13 cellular contexts compared by ENCODE assay signal in genomic region chr2:11701831-11702301, GRCh38. TPM values are rescaled to one million over a fixed set of nuclear protein-coding genes. Genes with fewer than 3 reads are reported as not detected.
DNase-seq lines count a peak whose midpoint lies in the region; ATAC-seq and TF ChIP-seq lines count a peak whose summit lies in the region.
"Had no signal": no experiment of that assay in that cellular context is flagged by ENCODE, and none has a peak within 500 bp of the region (broad histone marks: within the 10 kb centered on the region; RNA-seq: fewer than 3 reads in every experiment).

No MANE protein-coding gene starts in this region.

- DNase-seq in NCI-H1694 treated with DMSO at 0.1 percent for 48 hours (lab: John Stamatoyannopoulos, UW) (peak; percentile 42), NCI-H1694 (lab: John Stamatoyannopoulos, UW) (no peak), PC-9 (peak in 1 of 2 experiments; percentile 8), right cardiac atrium (peak in 2 of 3 donors; percentile 37 to 69), AML-193 (lab: John Stamatoyannopoulos, UW) (no peak), posterior vena cava (ENCODE audit: low spot score) (no peak), GOT3 (lab: John Stamatoyannopoulos, UW) (no peak)
- DNase-seq in stimulated activated naive CD8-positive, alpha-beta T cell treated with anti-CD3 and anti-CD28 coated beads, Interleukin-15, amount 100 ng/mL, for 72 hours, result no peak
- DNase-seq: 8988T, hypothalamus, midbrain, right lobe of liver, SK-N-SH had no signal

- H3K27ac ChIP-seq in PC-9 (no peak overlapping the region), right cardiac atrium (ENCODE audit: low read length) (no peak overlapping the region)
- H3K27ac ChIP-seq: right lobe of liver had no signal

- no peaks in the 10 kb centered on the region for H4K20me1 ChIP-seq in PC-9 (ENCODE audit: insufficient read depth)

- POLR2A ChIA-PET in PC-9 (lab: Charles Lee; ENCODE audit: unreplicated experiment), result no interaction called here

- peaks cover 12% of the 10 kb centered on the region for H3K4me1 Mint-ChIP-seq in stimulated activated naive CD8-positive, alpha-beta T cell treated with anti-CD3 and anti-CD28 coated beads, Interleukin-15, amount 100 ng/mL, for 72 hours

- H2AFZ ChIP-seq in PC-9, result no peak overlapping the region

- H3K9me2 ChIP-seq in PC-9 (ENCODE audit: insufficient read depth), result no peaks in the 10 kb centered on the region
- H3K9me2 ChIP-seq: SK-N-SH had no signal

- 0 out of 2 replicates have a peak overlapping the region, but pooled peaks have one; percentile 3 for H3K4me2 ChIP-seq in PC-9
- H3K4me2 ChIP-seq: SK-N-SH had no signal

- BruUV-seq in PC-9 (replicated peaks; lab: Mats Ljungman, UMichigan), result no TSS peak

- ATAC-seq in right cardiac atrium, result no peak
- peak; percentile 16 for ATAC-seq in stimulated activated naive CD8-positive, alpha-beta T cell treated with anti-CD3 and anti-CD28 coated beads, Interleukin-15, amount 100 ng/mL, for 72 hours

- H3K27me3 Mint-ChIP-seq in stimulated activated naive CD8-positive, alpha-beta T cell treated with anti-CD3 and anti-CD28 coated beads, Interleukin-15, amount 100 ng/mL, for 72 hours, result peaks cover 6% of the 10 kb centered on the region

- 60% methylated on average over 12 of the region's 12 CpGs for WGBS in right cardiac atrium

- CTCF ChIA-PET in PC-9 (lab: Charles Lee), result no interaction called here

- no peaks in the 10 kb centered on the region for H3K36me3 ChIP-seq in PC-9 (ENCODE audit: low read depth)
- H3K36me3 ChIP-seq: right lobe of liver had no signal

- H3K27ac Mint-ChIP-seq in stimulated activated naive CD8-positive, alpha-beta T cell treated with anti-CD3 and anti-CD28 coated beads, Interleukin-15, amount 100 ng/mL, for 72 hours, result no peak overlapping the region

- TF ChIP-seq CTCF in PC-9 (conservative IDR thresholded peaks at IDR 0.05), result no peak

- intact Hi-C loops in PC-9 (cut with micrococcal nuclease; ENCODE audit: unreplicated experiment) (no loop called here), right cardiac atrium (cut with DNase I) (no loop called here), posterior vena cava (cut with DNase I) (no loop called here)

- peaks cover 35% of the 10 kb centered on the region for H3F3A ChIP-seq in PC-9 (ENCODE audit: insufficient read depth, low read depth)

- H3K4me1 ChIP-seq in PC-9 (replicated peaks; ENCODE audit: insufficient read depth) (peaks cover 79% of the 10 kb centered on the region), right cardiac atrium (ENCODE audit: control insufficient read depth, insufficient read depth, low read length) (peaks cover 8% of the 10 kb centered on the region)

- H3K4me3 Mint-ChIP-seq in stimulated activated naive CD8-positive, alpha-beta T cell treated with anti-CD3 and anti-CD28 coated beads, Interleukin-15, amount 100 ng/mL, for 72 hours, result no peak overlapping the region

- H3K27me3 ChIP-seq in PC-9 (ENCODE audit: insufficient read depth, low read depth), result no peaks in the 10 kb centered on the region
- no peaks in the 10 kb centered on the region for H3K27me3 ChIP-seq in right cardiac atrium (ENCODE audit: control insufficient read depth, insufficient read depth)
- H3K27me3 ChIP-seq: right lobe of liver had no signal

- no peaks in the 10 kb centered on the region for H3K9me3 Mint-ChIP-seq in stimulated activated naive CD8-positive, alpha-beta T cell treated with anti-CD3 and anti-CD28 coated beads, Interleukin-15, amount 100 ng/mL, for 72 hours

- no peaks in the 10 kb centered on the region for H3K79me2 ChIP-seq in PC-9 (ENCODE audit: low read depth)

- H3K9me3 ChIP-seq in PC-9 (ENCODE audit: insufficient read depth, low read depth) (no peaks in the 10 kb centered on the region; the same call in 1 of the 2 replicates), right cardiac atrium (ENCODE audit: control insufficient read depth, low read length) (no peaks in the 10 kb centered on the region)
- H3K9me3 ChIP-seq: right lobe of liver, SK-N-SH had no signal

- H3K4me3 ChIP-seq in PC-9 (no peak overlapping the region), right cardiac atrium (ENCODE audit: low read length) (no peak overlapping the region)
- H3K4me3 ChIP-seq: right lobe of liver had no signal

RNA-seq across cellular contexts. Expression of gene NTSR2, which starts 31.9 kb away (rescaled TPM):
- not detected in 2 replicates for total RNA-seq in PC-9 (2021)
- total RNA-seq in right cardiac atrium, result under 1 TPM in 1 of 4 donors, not detected in 3; 0.15 TPM
- 0.16 TPM for polyA plus RNA-seq in right cardiac atrium
- total RNA-seq in posterior vena cava, result not detected
- total RNA-seq: right lobe of liver had no signal
- polyA plus RNA-seq: SK-N-SH had no signal

RNA-seq across cellular contexts. Expression of gene LPIN1, which starts 44.6 kb away (rescaled TPM):
- total RNA-seq in PC-9 (2021), result 24.1 and 43.1 TPM in 2 replicates
- 10 to 100 TPM; 24.5 to 42.9 (median 38.7) TPM for total RNA-seq in right cardiac atrium
- polyA plus RNA-seq in right cardiac atrium, result 15.3 TPM
- 10 to 100 TPM; 24.2 to 26.8 TPM for total RNA-seq in posterior vena cava

Comparison
In these comparisons a context has a peak if more than half of its experiments do, and no peak if none do; other contexts are left out.
1. DNase-seq: peak in NCI-H1694 treated with DMSO at 0.1 percent for 48 hours (single experiment) and right cardiac atrium (2 of 3); none in NCI-H1694 (single experiment), stimulated activated naive CD8-positive, alpha-beta T cell treated with anti-CD3 and anti-CD28 coated beads, Interleukin-15, amount 100 ng/mL, for 72 hours (0 of 2), AML-193 (0 of 2), posterior vena cava (single experiment) and GOT3 (single experiment).